24 cellular contexts compared by ENCODE assay signal in genomic region chr4:134756456-134756855, GRCh38.
"Had no signal": no experiment of that assay in that cellular context is flagged by ENCODE, and none has a peak within 500 bp of the region (broad histone marks: within the 10 kb centered on the region; RNA-seq: fewer than 3 reads in every experiment).

No MANE protein-coding gene starts in this region.

- H3K9me3 ChIP-seq: esophagus squamous epithelium, gastroesophageal sphincter, left ventricle myocardium inferior, lower lobe of right lung, pancreas, prostate gland, right lobe of liver, spleen, stomach, thoracic aorta, transverse colon had no signal

- H2AFZ ChIP-seq: neural progenitor cell had no signal

- ATAC-seq: effector memory CD8-positive, alpha-beta T cell; gastroesophageal sphincter; left cardiac atrium; lower lobe of right lung; natural killer cell treated with Interleukin-12 subunit alpha and Interleukin-12 subunit beta and Interleukin-15 and Interleukin-18, amount 100 ng/mL, for 72 hours; pancreas; right lobe of liver had no signal

- H3K4me3 ChIP-seq: esophagus squamous epithelium, gastroesophageal sphincter, left ventricle myocardium inferior, lower lobe of right lung, neural progenitor cell, pancreas, prostate gland, right lobe of liver, spleen, stomach, thoracic aorta, transverse colon had no signal

- H3K9ac ChIP-seq: neural progenitor cell had no signal

- H3K36me3 ChIP-seq: esophagus squamous epithelium, gastroesophageal sphincter, left ventricle myocardium inferior, lower lobe of right lung, neural progenitor cell, pancreas, prostate gland, right lobe of liver, spleen, stomach, thoracic aorta, transverse colon had no signal

- H3K27me3 ChIP-seq: esophagus squamous epithelium, gastroesophageal sphincter, neural progenitor cell, pancreas, right lobe of liver, spleen, stomach, transverse colon had no signal

- H3K27ac ChIP-seq: esophagus squamous epithelium, gastroesophageal sphincter, left ventricle myocardium inferior, lower lobe of right lung, neural progenitor cell, pancreas, prostate gland, right lobe of liver, spleen, stomach, thoracic aorta, transverse colon had no signal

- H3K4me1 ChIP-seq: esophagus squamous epithelium, gastroesophageal sphincter, left ventricle myocardium inferior, lower lobe of right lung, neural progenitor cell, pancreas, prostate gland, right lobe of liver, spleen, stomach, transverse colon had no signal

- H3K4me2 ChIP-seq: neural progenitor cell had no signal

- DNase-seq: effector memory CD8-positive, alpha-beta T cell; esophagus squamous epithelium; foreskin fibroblast; kidney; left cardiac atrium; left ventricle myocardium inferior; lower lobe of right lung; midbrain; occipital lobe; pancreas; right lobe of liver; spleen; stimulated activated CD4-positive, alpha-beta T cell treated with anti-CD3 and anti-CD28 coated beads, Interleukin-15, amount 100 ng/mL, for 24 hours; stimulated activated CD4-positive, alpha-beta T cell treated with anti-CD3 and anti-CD28 coated beads, Interleukin-1b, Interleukin-23, amount 100 ng/mL, for 48 hours; stimulated activated CD4-positive, alpha-beta T cell treated with anti-CD3 and anti-CD28 coated beads, Interleukin-4, amount 100 ng/mL, for 4 hours; stimulated activated naive CD4-positive, alpha-beta T cell; stomach; substantia nigra; transverse colon had no signal
